Comparison of ENCODE assay signal across 25 cellular contexts in genomic region chrX:107482046-107482445, GRCh38. TPM values are rescaled to one million over a fixed set of nuclear protein-coding genes. Genes with fewer than 3 reads are reported as not detected.
"Had no signal": no experiment of that assay in that cellular context is flagged by ENCODE, and none has a peak within 500 bp of the region (broad histone marks: within the 10 kb centered on the region; RNA-seq: fewer than 3 reads in every experiment).

No MANE protein-coding gene starts in this region.

- H3K9me3 Mint-ChIP-seq: activated naive CD4-positive, alpha-beta T cell treated with anti-CD3 and anti-CD28 coated beads, Interleukin-2, amount 50 U/mL, for 72 hours; activated T-helper 17 cell treated with anti-CD3 and anti-CD28 coated beads, Interleukin-2, amount 50 U/mL, for 72 hours; memory B cell; stimulated activated naive CD8-positive, alpha-beta T cell treated with anti-CD3 and anti-CD28 coated beads, Interleukin-15, amount 100 ng/mL, for 72 hours had no signal

- H3K4me1 ChIP-seq: heart right ventricle, right lobe of liver, transverse colon had no signal

- H3K27ac ChIP-seq: coronary artery, heart right ventricle, right lobe of liver, skin epidermis, suprapubic skin, transverse colon had no signal

- H3K4me3 Mint-ChIP-seq: activated CD8-positive, alpha-beta T cell treated with anti-CD3 and anti-CD28 coated beads, Interleukin-2, amount 10 ng/mL, durations not matched to agents 7 days and 5 days; activated T-helper 17 cell treated with anti-CD3 and anti-CD28 coated beads, Interleukin-2, amount 50 U/mL, for 72 hours; memory B cell; neural crest cell; stimulated activated naive CD8-positive, alpha-beta T cell treated with anti-CD3 and anti-CD28 coated beads, Interleukin-15, amount 100 ng/mL, for 72 hours had no signal

- H3K36me3 ChIP-seq: heart right ventricle, right lobe of liver, suprapubic skin, transverse colon had no signal

- DNase-seq: activated CD4-positive, alpha-beta T cell treated with anti-CD3 and anti-CD28 coated beads for 1 hour; activated CD4-positive, alpha-beta T cell treated with anti-CD3 and anti-CD28 coated beads, Interleukin-2, amount 50 U/mL, for 1 hour; activated CD8-positive, alpha-beta T cell treated with anti-CD3 and anti-CD28 coated beads, Interleukin-2, amount 10 ng/mL, durations not matched to agents 7 days and 5 days; activated T-cell treated with anti-CD3 and anti-CD28 coated beads, Interleukin-2, amount 50 U/mL, for 1 hour; aorta; central memory CD4-positive, alpha-beta T cell; effector CD4-positive, alpha-beta T cell; heart right ventricle; islet precursor cell; left cardiac atrium; occipital lobe; posterior cingulate gyrus; right lobe of liver; stimulated activated CD4-positive, alpha-beta T cell treated with anti-CD3 and anti-CD28 coated beads, Interleukin-1b, Interleukin-23, amount 100 ng/mL, for 48 hours; stimulated activated naive CD8-positive, alpha-beta T cell treated with anti-CD3 and anti-CD28 coated beads, Interleukin-15, amount 100 ng/mL, for 72 hours; T-helper 9 cell; transverse colon had no signal

- H3K27me3 ChIP-seq: right lobe of liver, suprapubic skin, transverse colon had no signal

- H3K27me3 Mint-ChIP-seq: activated T-helper 17 cell treated with anti-CD3 and anti-CD28 coated beads, Interleukin-2, amount 50 U/mL, for 72 hours; memory B cell had no signal

- H3K4me3 ChIP-seq: coronary artery, heart right ventricle, right lobe of liver, skin epidermis, suprapubic skin, transverse colon had no signal

- ATAC-seq: activated CD8-positive, alpha-beta T cell treated with anti-CD3 and anti-CD28 coated beads, Interleukin-2, amount 10 ng/mL, durations not matched to agents 7 days and 5 days; activated naive CD4-positive, alpha-beta T cell treated with anti-CD3 and anti-CD28 coated beads, Interleukin-2, amount 50 U/mL, for 72 hours; activated T-helper 17 cell treated with anti-CD3 and anti-CD28 coated beads, Interleukin-2, amount 50 U/mL, for 72 hours; heart right ventricle; left cardiac atrium; right lobe of liver; stimulated activated naive CD8-positive, alpha-beta T cell treated with anti-CD3 and anti-CD28 coated beads, Interleukin-15, amount 100 ng/mL, for 72 hours had no signal

- H3K9me3 ChIP-seq: heart right ventricle, right lobe of liver, suprapubic skin, transverse colon had no signal

- H3K36me3 Mint-ChIP-seq: activated naive CD4-positive, alpha-beta T cell treated with anti-CD3 and anti-CD28 coated beads, Interleukin-2, amount 50 U/mL, for 72 hours; memory B cell had no signal

- H3K4me1 Mint-ChIP-seq: activated T-helper 17 cell treated with anti-CD3 and anti-CD28 coated beads, Interleukin-2, amount 50 U/mL, for 72 hours; memory B cell; neural crest cell; stimulated activated naive CD8-positive, alpha-beta T cell treated with anti-CD3 and anti-CD28 coated beads, Interleukin-15, amount 100 ng/mL, for 72 hours had no signal

- H3K27ac Mint-ChIP-seq: activated CD8-positive, alpha-beta T cell treated with anti-CD3 and anti-CD28 coated beads, Interleukin-2, amount 10 ng/mL, durations not matched to agents 7 days and 5 days; activated naive CD4-positive, alpha-beta T cell treated with anti-CD3 and anti-CD28 coated beads, Interleukin-2, amount 50 U/mL, for 72 hours; activated T-helper 17 cell treated with anti-CD3 and anti-CD28 coated beads, Interleukin-2, amount 50 U/mL, for 72 hours; memory B cell; stimulated activated naive CD8-positive, alpha-beta T cell treated with anti-CD3 and anti-CD28 coated beads, Interleukin-15, amount 100 ng/mL, for 72 hours had no signal

RNA-seq across cellular contexts. Expression of gene FRMPD3, which starts 32.6 kb away (rescaled TPM):
- total RNA-seq: activated naive CD4-positive, alpha-beta T cell treated with anti-CD3 and anti-CD28 coated beads, Interleukin-2, amount 50 U/mL, for 72 hours; activated T-helper 17 cell treated with anti-CD3 and anti-CD28 coated beads, Interleukin-2, amount 50 U/mL, for 72 hours; fibroblast of villous mesenchyme; right lobe of liver; suprapubic skin had no signal
- polyA plus RNA-seq: aorta had no signal
